ENCODE assay signal across 10 cellular contexts in the genomic region with DNA sequence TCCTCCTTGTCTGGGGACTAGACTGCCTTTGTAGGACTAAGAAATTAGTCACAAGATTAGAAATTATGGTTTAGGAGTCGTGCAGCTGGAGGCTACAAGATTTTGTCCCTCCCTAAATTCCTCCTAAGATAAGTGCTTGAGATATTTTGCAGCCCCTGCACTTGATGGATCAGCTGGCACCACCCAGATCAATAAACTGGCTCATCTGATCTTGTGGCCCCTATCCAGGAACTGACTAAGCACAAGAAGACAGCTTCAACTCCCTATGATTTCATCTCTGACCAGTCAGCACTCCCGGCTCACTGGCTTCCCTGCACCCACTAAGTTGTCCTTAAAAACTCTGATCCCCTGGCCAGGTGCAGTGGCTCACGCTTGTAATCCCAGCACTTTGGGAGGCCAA. TPM values are rescaled to one million over a fixed set of nuclear protein-coding genes. Genes with fewer than 3 reads are reported as not detected.
"Had no signal": no experiment of that assay in that cellular context is flagged by ENCODE, and none has a peak within 500 bp of the region (broad histone marks: within the 10 kb centered on the region; RNA-seq: fewer than 3 reads in every experiment).

No MANE protein-coding gene starts in this region.

RNA-seq across cellular contexts. Expression of a gene that starts 17.3 kb away (rescaled TPM):
- total RNA-seq: activated CD4-positive, alpha-beta memory T cell treated with anti-CD3 and anti-CD28 coated beads for 36 hours; activated naive CD4-positive, alpha-beta T cell treated with anti-CD3 and anti-CD28 coated beads, Interleukin-2, amount 50 U/mL, for 72 hours; activated T-cell treated with anti-CD3 and anti-CD28 coated beads, Interleukin-2, amount 50 U/mL, for 4 hours; esophagus squamous epithelium; lower lobe of right lung; mononuclear cell; natural killer cell treated with Interleukin-12 subunit alpha and Interleukin-12 subunit beta and Interleukin-15 and Interleukin-18, amount 100 ng/mL, for 72 hours; T-helper 2 cell treated with Interferon-gamma antibody and Interleukin-4, amounts not matched to agents 100 ng/mL and 5 ng/mL, for 36 hours; thoracic aorta; ureter had no signal

RNA-seq across cellular contexts. Expression of a gene that starts 41.7 kb away (rescaled TPM):
- total RNA-seq: esophagus squamous epithelium; lower lobe of right lung; mononuclear cell; natural killer cell treated with Interleukin-12 subunit alpha and Interleukin-12 subunit beta and Interleukin-15 and Interleukin-18, amount 100 ng/mL, for 72 hours; T-helper 2 cell treated with Interferon-gamma antibody and Interleukin-4, amounts not matched to agents 100 ng/mL and 5 ng/mL, for 36 hours; ureter had no signal
